Comparison of ENCODE assay signal across 12 cellular contexts in the genomic region with DNA sequence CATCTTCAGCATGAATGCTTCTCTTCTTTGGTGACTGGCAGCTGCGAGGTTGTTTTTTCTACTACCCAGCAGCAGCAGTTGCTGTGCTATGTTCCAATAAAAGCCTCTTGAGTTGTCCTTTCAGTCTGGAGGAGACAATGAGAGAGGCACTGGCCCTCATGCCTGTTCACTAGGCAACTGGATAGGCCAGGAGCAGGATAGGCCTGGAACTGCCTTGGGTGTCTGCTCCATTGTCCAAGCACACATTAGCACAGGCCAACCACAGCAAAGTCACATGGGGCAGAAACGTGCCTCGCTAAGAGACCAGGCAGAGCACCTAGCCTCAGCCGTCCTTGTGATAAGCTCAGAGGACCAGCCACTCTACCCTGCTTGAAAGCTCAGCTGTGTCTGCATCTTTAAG.
A peak's percentile ranks its signal among the peaks of the same experiment; 100 is the strongest.
DNase-seq lines count a peak whose midpoint lies in the region; ATAC-seq and TF ChIP-seq lines count a peak whose summit lies in the region.
"Had no signal": no experiment of that assay in that cellular context is flagged by ENCODE, and none has a peak within 500 bp of the region (broad histone marks: within the 10 kb centered on the region; RNA-seq: fewer than 3 reads in every experiment).

No MANE protein-coding gene starts in this region.

- peak overlapping the region in 3 of 4 donors; percentile 35 to 66 (median 62) for H3K27ac ChIP-seq in esophagus squamous epithelium
- H3K27ac ChIP-seq in neural cell (ENCODE audit: low read length): no peak overlapping the region
- H3K27ac ChIP-seq in spleen: no peak overlapping the region
- H3K27ac ChIP-seq in vagina: no peak overlapping the region

- peak overlapping the region; percentile 15 for H2AFZ ChIP-seq in neural cell (ENCODE audit: low read depth, low read length)

- TF ChIP-seq CTCF in BE2C (IDR thresholded peaks at IDR 0.05; ENCODE audit: low read depth, low read length): no peak
- TF ChIP-seq CTCF in esophagus squamous epithelium (IDR thresholded peaks at IDR 0.05): no peak
- no peak for TF ChIP-seq CTCF in neural cell (IDR thresholded peaks at IDR 0.05; ENCODE audit: poor library complexity, severe bottlenecking)
- TF ChIP-seq CTCF in spleen (IDR thresholded peaks at IDR 0.05 in 8 of 11, conservative IDR thresholded peaks at IDR 0.05 in 3 of 11): no peak
- TF ChIP-seq CTCF in vagina (IDR thresholded peaks at IDR 0.05): no peak

- no peak overlapping the region for H3K4me2 ChIP-seq in neural cell (ENCODE audit: low read length)

- H3F3A ChIP-seq in neural cell (ENCODE audit: insufficient read depth, low read length, poor library complexity, severe bottlenecking): no peaks in the 10 kb centered on the region

- no peaks in the 10 kb centered on the region for H3K79me2 ChIP-seq in neural cell (replicated peaks; ENCODE audit: insufficient read depth, low read length)

- no peak overlapping the region for H3K9ac ChIP-seq in neural cell (ENCODE audit: low read length)

- no peaks in the 10 kb centered on the region for H3K9me2 ChIP-seq in neural cell (ENCODE audit: insufficient read depth, low read length)

- DNase-seq in BE2C (peak; percentile 87), NCI-H2196 (lab: John Stamatoyannopoulos, UW; ENCODE audit: unreplicated experiment) (peak; percentile 54), esophagus squamous epithelium (lab: John Stamatoyannopoulos, UW) (no peak), germinal center (ENCODE audit: low spot score) (no peak), spleen (no peak), vagina (ENCODE audit: extremely low spot score in 2 of 2) (no peak)
- DNase-seq: activated CD8-positive, alpha-beta memory T cell treated with anti-CD3 and anti-CD28 coated beads, Interleukin-2, amount 50 U/mL, for 48 hours; NCI-H69; stimulated activated CD4-positive, alpha-beta T cell treated with anti-CD3 and anti-CD28 coated beads, Interleukin-4, amount 100 ng/mL, for 4 hours; T-helper 17 cell had no signal

- TF ChIP-seq EP300 in neural cell (conservative IDR thresholded peaks at IDR 0.05; ENCODE audit: poor library complexity, severe bottlenecking): no peak

- WGBS in esophagus squamous epithelium, 2 donors: 92 to 100% methylated on average over 1 of the region's 4 CpGs
- 71 to 88% (median 82%) methylated on average over 3 to 4 of the region's 4 CpGs for WGBS in spleen, 5 donors

- H3K4me1 ChIP-seq in BE2C: peaks cover 75% of the 10 kb centered on the region
- peaks cover 0 to 39% (median 5%) of the 10 kb centered on the region in 3 donors for H3K4me1 ChIP-seq in esophagus squamous epithelium
- H3K4me1 ChIP-seq in spleen: peaks cover 0 to 9% (median 0%) of the 10 kb centered on the region in 6 donors
- peaks cover 11% of the 10 kb centered on the region for H3K4me1 ChIP-seq in vagina

- H3K4me3 ChIP-seq in BE2C (ENCODE audit: low read depth, low read length) (no peak overlapping the region), esophagus squamous epithelium (no peak overlapping the region), neural cell (ENCODE audit: low read length) (no peak overlapping the region), spleen (no peak overlapping the region), vagina (no peak overlapping the region)

- H3K27me3 ChIP-seq in BE2C (no peaks in the 10 kb centered on the region), esophagus squamous epithelium (no peaks in the 10 kb centered on the region), neural cell (ENCODE audit: insufficient read depth, low read depth, low read length) (no peaks in the 10 kb centered on the region), spleen (replicated peaks in 1 of 7) (peaks cover 0 to 14% (median 0%) of the 10 kb centered on the region in 7 donors), vagina (no peaks in the 10 kb centered on the region)

- no peaks in the 10 kb centered on the region for H4K20me1 ChIP-seq in neural cell (ENCODE audit: insufficient read depth)

- no peak for ATAC-seq in GM21529 (IDR thresholded peaks at IDR 0.05; ENCODE audit: unreplicated experiment)
- ATAC-seq: T-helper 17 cell had no signal

- TF ChIP-seq POLR2A in esophagus squamous epithelium (IDR thresholded peaks at IDR 0.05) (no peak), spleen (IDR thresholded peaks at IDR 0.05) (no peak), vagina (IDR thresholded peaks at IDR 0.05) (no peak)

- intact Hi-C loops in esophagus squamous epithelium (cut with DNase I) (no loop called here), spleen (cut with DNase I; ENCODE audit: low total_unique reads) (no loop called here), vagina (cut with DNase I) (no loop called here)

- no peak for TF ChIP-seq RAD21 in neural cell (conservative IDR thresholded peaks at IDR 0.05)

- H3K9me3 ChIP-seq in BE2C (no peaks in the 10 kb centered on the region), esophagus squamous epithelium (no peaks in the 10 kb centered on the region), neural cell (ENCODE audit: low read length) (no peaks in the 10 kb centered on the region), spleen (no peaks in the 10 kb centered on the region), vagina (no peaks in the 10 kb centered on the region)

- peaks cover 28% of the 10 kb centered on the region for H3K36me3 ChIP-seq in BE2C
- no peaks in the 10 kb centered on the region for H3K36me3 ChIP-seq in esophagus squamous epithelium
- no peaks in the 10 kb centered on the region for H3K36me3 ChIP-seq in neural cell (ENCODE audit: insufficient read depth, low read length)
- no peaks in the 10 kb centered on the region for H3K36me3 ChIP-seq in spleen
- H3K36me3 ChIP-seq in vagina: no peaks in the 10 kb centered on the region

TF ChIP-seq in neural cell, 6 proteins besides CTCF, POLR2A, EP300 and RAD21:
- TF ChIP-seq, protein P1, sequence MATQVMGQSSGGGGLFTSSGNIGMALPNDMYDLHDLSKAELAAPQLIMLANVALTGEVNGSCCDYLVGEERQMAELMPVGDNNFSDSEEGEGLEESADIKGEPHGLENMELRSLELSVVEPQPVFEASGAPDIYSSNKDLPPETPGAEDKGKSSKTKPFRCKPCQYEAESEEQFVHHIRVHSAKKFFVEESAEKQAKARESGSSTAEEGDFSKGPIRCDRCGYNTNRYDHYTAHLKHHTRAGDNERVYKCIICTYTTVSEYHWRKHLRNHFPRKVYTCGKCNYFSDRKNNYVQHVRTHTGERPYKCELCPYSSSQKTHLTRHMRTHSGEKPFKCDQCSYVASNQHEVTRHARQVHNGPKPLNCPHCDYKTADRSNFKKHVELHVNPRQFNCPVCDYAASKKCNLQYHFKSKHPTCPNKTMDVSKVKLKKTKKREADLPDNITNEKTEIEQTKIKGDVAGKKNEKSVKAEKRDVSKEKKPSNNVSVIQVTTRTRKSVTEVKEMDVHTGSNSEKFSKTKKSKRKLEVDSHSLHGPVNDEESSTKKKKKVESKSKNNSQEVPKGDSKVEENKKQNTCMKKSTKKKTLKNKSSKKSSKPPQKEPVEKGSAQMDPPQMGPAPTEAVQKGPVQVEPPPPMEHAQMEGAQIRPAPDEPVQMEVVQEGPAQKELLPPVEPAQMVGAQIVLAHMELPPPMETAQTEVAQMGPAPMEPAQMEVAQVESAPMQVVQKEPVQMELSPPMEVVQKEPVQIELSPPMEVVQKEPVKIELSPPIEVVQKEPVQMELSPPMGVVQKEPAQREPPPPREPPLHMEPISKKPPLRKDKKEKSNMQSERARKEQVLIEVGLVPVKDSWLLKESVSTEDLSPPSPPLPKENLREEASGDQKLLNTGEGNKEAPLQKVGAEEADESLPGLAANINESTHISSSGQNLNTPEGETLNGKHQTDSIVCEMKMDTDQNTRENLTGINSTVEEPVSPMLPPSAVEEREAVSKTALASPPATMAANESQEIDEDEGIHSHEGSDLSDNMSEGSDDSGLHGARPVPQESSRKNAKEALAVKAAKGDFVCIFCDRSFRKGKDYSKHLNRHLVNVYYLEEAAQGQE (IDR thresholded peaks at IDR 0.05; ENCODE audit: borderline replicate concordance): no peak
- TF ChIP-seq MXI1 (conservative IDR thresholded peaks at IDR 0.05; ENCODE audit: poor library complexity, severe bottlenecking): no peak
- no peak for TF ChIP-seq SMC3 (conservative IDR thresholded peaks at IDR 0.05; ENCODE audit: poor library complexity)
- TF ChIP-seq POLR2AphosphoS5 (IDR thresholded peaks at IDR 0.05): no peak
- no peak for TF ChIP-seq EZH2 (IDR thresholded peaks at IDR 0.05; ENCODE audit: borderline replicate concordance, insufficient read depth, low read length, poor library complexity, severe bottlenecking)
- no peak for TF ChIP-seq TAF1 (IDR thresholded peaks at IDR 0.05; ENCODE audit: low read depth)

Comparison
In these comparisons a context has a peak if more than half of its experiments do, and no peak if none do; other contexts are left out.
1. DNase-seq: peak in BE2C (single experiment) and NCI-H2196 (single experiment); none in esophagus squamous epithelium (single experiment), germinal center (single experiment), spleen (single experiment) and vagina (0 of 2).
2. H3K27ac ChIP-seq: peak in esophagus squamous epithelium (3 of 4); none in neural cell (single experiment), spleen (0 of 8) and vagina (single experiment).